ENCODE assay signal across 27 cellular contexts in the genomic region with DNA sequence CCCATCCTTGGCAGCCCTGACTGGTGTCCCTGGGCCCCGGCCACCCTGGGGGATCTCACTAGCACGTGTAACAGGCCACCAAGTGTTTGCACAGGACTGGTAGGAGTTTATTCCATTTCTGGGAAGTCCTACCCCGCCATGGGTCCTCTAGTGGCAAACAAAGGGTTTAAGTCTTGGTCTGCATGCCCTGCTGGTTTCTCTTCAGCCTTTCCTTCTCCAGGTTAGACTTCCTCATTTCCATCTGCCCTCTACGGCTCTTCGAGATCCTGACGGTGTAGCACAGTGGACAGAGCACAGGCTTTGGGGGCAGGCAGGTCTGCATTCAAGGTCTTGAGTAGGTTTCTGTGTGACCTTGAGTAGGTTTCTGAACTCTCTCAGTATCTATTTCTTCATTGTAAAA. TPM values are rescaled to one million over a fixed set of nuclear protein-coding genes. Genes with fewer than 3 reads are reported as not detected.
A peak's percentile ranks its signal among the peaks of the same experiment; 100 is the strongest.
DNase-seq lines count a peak whose midpoint lies in the region; ATAC-seq and TF ChIP-seq lines count a peak whose summit lies in the region.
"Had no signal": no experiment of that assay in that cellular context is flagged by ENCODE, and none has a peak within 500 bp of the region (broad histone marks: within the 10 kb centered on the region; RNA-seq: fewer than 3 reads in every experiment).

No MANE protein-coding gene starts in this region.

- H4K8ac ChIP-seq in H9 (replicated peaks; ENCODE audit: insufficient read length, low read depth, low read length) = no peak overlapping the region

- ATAC-seq in left lobe of liver = no peak
- no peak for ATAC-seq in HG02571 (IDR thresholded peaks at IDR 0.05; ENCODE audit: unreplicated experiment)
- ATAC-seq: activated T-cell treated with anti-CD3 and anti-CD28 coated beads, Interleukin-2, amount 50 U/mL, for 4 hours; left lung; mucosa of descending colon; SK-N-SH treated with all-trans-retinoic acid at 6 μM for 48 hours; stimulated activated naive CD8-positive, alpha-beta T cell treated with anti-CD3 and anti-CD28 coated beads, Interleukin-15, amount 100 ng/mL, for 72 hours; WTC11 had no signal

- H3K27ac Mint-ChIP-seq in H9 (no peak overlapping the region), immature natural killer cell (peak overlapping the region in 5 of 6 donors; percentile 61 to 90 (median 81))
- H3K27ac Mint-ChIP-seq: activated CD4-positive, alpha-beta memory T cell treated with anti-CD3 and anti-CD28 coated beads for 36 hours; stimulated activated naive CD8-positive, alpha-beta T cell treated with anti-CD3 and anti-CD28 coated beads, Interleukin-15, amount 100 ng/mL, for 72 hours; WTC11 had no signal

- H3K4me3 Mint-ChIP-seq in H9 = no peak overlapping the region
- H3K4me3 Mint-ChIP-seq in immature natural killer cell = peak overlapping the region in 4 of 5 donors; percentile 39 to 93 (median 91)
- H3K4me3 Mint-ChIP-seq: activated CD4-positive, alpha-beta memory T cell treated with anti-CD3 and anti-CD28 coated beads for 36 hours; activated naive CD8-positive, alpha-beta T cell; stimulated activated naive CD8-positive, alpha-beta T cell treated with anti-CD3 and anti-CD28 coated beads, Interleukin-15, amount 100 ng/mL, for 72 hours; WTC11 had no signal

- H3K9me3 Mint-ChIP-seq in H9 (no peaks in the 10 kb centered on the region; a peak in 1 of 5 replicates), immature natural killer cell (no peaks in the 10 kb centered on the region)
- H3K9me3 Mint-ChIP-seq: activated CD4-positive, alpha-beta memory T cell treated with anti-CD3 and anti-CD28 coated beads for 36 hours; activated T-cell treated with anti-CD3 and anti-CD28 coated beads, Interleukin-2, amount 50 U/mL, for 4 hours; brain; stimulated activated naive CD8-positive, alpha-beta T cell treated with anti-CD3 and anti-CD28 coated beads, Interleukin-15, amount 100 ng/mL, for 72 hours; WTC11 had no signal

- H3K4me2 ChIP-seq in BLaER1 = peak overlapping the region; percentile 100
- H3K4me2 ChIP-seq in H9 (ENCODE audit: insufficient read depth, insufficient read length, low read length) = no peak overlapping the region

- no peak overlapping the region for H2BK20ac ChIP-seq in H9 (ENCODE audit: low read depth, low read length, poor library complexity, severe bottlenecking)

- H2AFZ ChIP-seq in H9 (ENCODE audit: low read length) = no peak overlapping the region

- no peak overlapping the region for H4K5ac ChIP-seq in H9 (ENCODE audit: insufficient read length, low read depth, low read length)

- no peaks in the 10 kb centered on the region; the same call in 1 of the 2 replicates for H3K27me3 Mint-ChIP-seq in H9 (ENCODE audit: low read depth)
- peaks cover 3 to 11% (median 10%) of the 10 kb centered on the region in 3 donors for H3K27me3 Mint-ChIP-seq in immature natural killer cell (ENCODE audit: low read depth in 3 of 3)
- H3K27me3 Mint-ChIP-seq: activated CD4-positive, alpha-beta memory T cell treated with anti-CD3 and anti-CD28 coated beads for 36 hours; activated naive CD8-positive, alpha-beta T cell; brain; stimulated activated naive CD8-positive, alpha-beta T cell treated with anti-CD3 and anti-CD28 coated beads, Interleukin-15, amount 100 ng/mL, for 72 hours had no signal

- H3K4ac ChIP-seq in H9 (ENCODE audit: low read depth, low read length) = no peak overlapping the region

- H3K18ac ChIP-seq in H9 (ENCODE audit: insufficient read length, low read depth, low read length) = no peak overlapping the region

- H3K79me1 ChIP-seq in H9 (ENCODE audit: insufficient read depth, low read depth, low read length, poor library complexity, severe bottlenecking) = no peaks in the 10 kb centered on the region

- H3K27ac ChIP-seq in BLaER1 (no peak overlapping the region), H9 (ENCODE audit: insufficient read length, low read depth, low read length) (no peak overlapping the region), RWPE1 (peak overlapping the region; percentile 98)
- H3K27ac ChIP-seq: colonic mucosa, epithelial cell of prostate, ovary, Peyer's patch had no signal

- TF ChIP-seq CTCF in H9 (conservative IDR thresholded peaks at IDR 0.05) = no peak
- no peak for TF ChIP-seq CTCF in RWPE1 (conservative IDR thresholded peaks at IDR 0.05; ENCODE audit: low read depth)

- H3K23ac ChIP-seq in H9 (ENCODE audit: insufficient read length, low read depth, low read length) = no peak overlapping the region

- no peak overlapping the region for H2BK12ac ChIP-seq in H9 (ENCODE audit: insufficient read length, low read depth, low read length)

- H3K36me3 Mint-ChIP-seq in H9 (ENCODE audit: insufficient read depth in 1 of 3, low read depth in 3 of 3) (peaks cover 0 to 11% (median 0%) of the 10 kb centered on the region in 3 experiments; a peak in 4 of 7 replicates), immature natural killer cell (no peaks in the 10 kb centered on the region)
- H3K36me3 Mint-ChIP-seq: activated CD4-positive, alpha-beta memory T cell treated with anti-CD3 and anti-CD28 coated beads for 36 hours; activated naive CD8-positive, alpha-beta T cell; brain; WTC11 had no signal

- H2AK5ac ChIP-seq in H9 (ENCODE audit: insufficient read length, low read length) = no peak overlapping the region

- H3K4me3 ChIP-seq in BLaER1 = no peak overlapping the region
- H3K4me3 ChIP-seq: colonic mucosa, mucosa of descending colon, ovary, Peyer's patch had no signal

- H3K23me2 ChIP-seq in H9 (ENCODE audit: insufficient read length, low read depth, low read length, poor library complexity, severe bottlenecking) = peaks cover 6% of the 10 kb centered on the region

- H2BK120ac ChIP-seq in H9 (ENCODE audit: low read depth, low read length, poor library complexity, severe bottlenecking) = no peak overlapping the region

- no peak overlapping the region for H4K91ac ChIP-seq in H9 (ENCODE audit: insufficient read length, low read depth, low read length)

- H3K4me1 Mint-ChIP-seq in H9 (peaks cover 30 to 37% of the 10 kb centered on the region in 2 experiments), immature natural killer cell (peaks cover 74 to 84% of the 10 kb centered on the region in 2 donors)

- no peaks in the 10 kb centered on the region for H3K79me2 ChIP-seq in H9 (ENCODE audit: insufficient read depth, low read length)

- H4K20me1 ChIP-seq in BLaER1 = peaks cover 62% of the 10 kb centered on the region
- H4K20me1 ChIP-seq in H9 (ENCODE audit: control insufficient read depth, insufficient read depth, insufficient read length) = no peaks in the 10 kb centered on the region

- H2BK15ac ChIP-seq in H9 (ENCODE audit: low read depth, low read length) = no peak overlapping the region

- H3K14ac ChIP-seq in H9 (ENCODE audit: insufficient read depth, low read length) = no peak overlapping the region

- no peaks in the 10 kb centered on the region for H3K36me3 ChIP-seq in BLaER1
- H3K36me3 ChIP-seq: colonic mucosa, ovary, Peyer's patch had no signal

- DNase-seq in H9 = no peak
- no peak for DNase-seq in RWPE1 (ENCODE audit: low spot score)
- no peak for DNase-seq in immature natural killer cell
- DNase-seq in HEK293T (ENCODE audit: extremely low spot score) = no peak
- no peak for DNase-seq in left lobe of liver (ENCODE audit: low spot score)
- DNase-seq in NCI-H128 (lab: John Stamatoyannopoulos, UW; ENCODE audit: unreplicated experiment) = no peak
- DNase-seq: ACHN; activated CD4-positive, alpha-beta memory T cell treated with anti-CD3 and anti-CD28 coated beads for 36 hours; activated T-cell treated with anti-CD3 and anti-CD28 coated beads, Interleukin-2, amount 50 U/mL, for 4 hours; colonic mucosa; H7; left lung; mucosa of descending colon; NCI-H1417; NCI-H2171 treated with DMSO at 0.1 percent for 48 hours; NCI-H748 treated with DMSO at 0.1 percent for 48 hours; ovary; Peyer's patch; stimulated activated naive CD8-positive, alpha-beta T cell treated with anti-CD3 and anti-CD28 coated beads, Interleukin-15, amount 100 ng/mL, for 72 hours had no signal

- WGBS in H9 (ENCODE audit: extremely low coverage, insufficient read length, low lambda C conversion rate) = no CpG with 5 or more reads among the region's 6 CpGs

- H2BK5ac ChIP-seq in H9 (ENCODE audit: insufficient read length, low read length) = no peak overlapping the region

- H3K56ac ChIP-seq in H9 (ENCODE audit: insufficient read length, low read depth, low read length) = peak overlapping the region; percentile 66

- H3T11ph ChIP-seq in H9 (ENCODE audit: low read length) = no peak overlapping the region

- POLR2A ChIA-PET in RWPE1 (lab: Yijun Ruan, JAX; ENCODE audit: low non-redundant PET) (no interaction called here), HEK293T (lab: Yijun Ruan, JAX) (no interaction called here)

- H3K9me3 ChIP-seq in BLaER1 (no peaks in the 10 kb centered on the region), H9 (ENCODE audit: control insufficient read depth, low read depth, low read length) (no peaks in the 10 kb centered on the region)
- H3K9me3 ChIP-seq: colonic mucosa, left lung, mucosa of descending colon, ovary, Peyer's patch had no signal

- H3K9ac ChIP-seq in BLaER1 (no peak overlapping the region), H9 (ENCODE audit: extremely low read depth, insufficient read length, low read length) (no peak overlapping the region)

- CTCF ChIA-PET in RWPE1 (lab: Yijun Ruan, JAX) = no interaction called here
- CTCF ChIA-PET in HEK293T (lab: Yijun Ruan, JAX) = no interaction called here

- H3K4me1 ChIP-seq in BLaER1 (peaks cover 74% of the 10 kb centered on the region), H9 (ENCODE audit: insufficient read depth, low read length) (peaks cover 4% of the 10 kb centered on the region; the same call in 1 of the 2 replicates)
- H3K4me1 ChIP-seq: colonic mucosa had no signal

- H3K27me3 ChIP-seq in BLaER1 = peaks cover 4% of the 10 kb centered on the region; the same call in 1 of the 2 replicates
- no peaks in the 10 kb centered on the region for H3K27me3 ChIP-seq in H9 (ENCODE audit: insufficient read depth, low read length)
- H3K27me3 ChIP-seq: colonic mucosa, left lung, ovary, Peyer's patch had no signal

TF ChIP-seq in HEK293T, 16 proteins besides CTCF, POLR2A, EP300 and RAD21:
- no peak for TF ChIP-seq HDGF (IDR thresholded peaks at IDR 0.05; ENCODE audit: borderline replicate concordance)

RNA-seq across cellular contexts. Expression of a gene that starts 2.8 kb away (rescaled TPM):
- 58.8 and 60.9 TPM in 2 replicates for total RNA-seq in H9 (2021)
- 100 to 1,000 TPM; 319 to 591 (median 324) TPM for polyA plus RNA-seq in immature natural killer cell
- total RNA-seq in left lobe of liver = 9.0 TPM

RNA-seq across cellular contexts. Expression of a gene that starts 23.2 kb away (rescaled TPM):
- total RNA-seq in H9 (2021) (0.39 TPM in 1 of 2 replicates, not detected in the other), left lobe of liver (not detected)
- 1 to 10 TPM in 1 of 3 donors, not detected in 2; 3.0 TPM for polyA plus RNA-seq in immature natural killer cell
- total RNA-seq: activated CD4-positive, alpha-beta memory T cell treated with anti-CD3 and anti-CD28 coated beads for 36 hours; activated T-cell treated with anti-CD3 and anti-CD28 coated beads, Interleukin-2, amount 50 U/mL, for 4 hours; colonic mucosa; frontal cortex; Peyer's patch had no signal

RNA-seq across cellular contexts. Expression of a gene that starts 47.3 kb away (rescaled TPM):
- total RNA-seq in H9 (2021) = 20.1 and 20.5 TPM in 2 replicates
- under 1 TPM; 0.29 to 0.94 (median 0.58) TPM for polyA plus RNA-seq in immature natural killer cell
- total RNA-seq in left lobe of liver = not detected
- total RNA-seq: Peyer's patch had no signal

RNA-seq across cellular contexts. Expression of a gene that starts 57.8 kb away (rescaled TPM):
- total RNA-seq in H9 (2021) (283 and 289 TPM in 2 replicates), left lobe of liver (28.3 TPM)
- 100 to 1,000 TPM; 103 to 182 (median 163) TPM for polyA plus RNA-seq in immature natural killer cell

Comparison
In these comparisons a context has a peak if more than half of its experiments do, and no peak if none do; other contexts are left out.
1. H3K27ac Mint-ChIP-seq: peak in immature natural killer cell (5 of 6); none in H9 (0 of 3).
2. H3K4me3 Mint-ChIP-seq: peak in immature natural killer cell (4 of 5); none in H9 (0 of 2).
3. RNA of a gene that starts 47.3 kb away (total RNA-seq): 20.1 to 20.5 TPM in H9; not detected in left lobe of liver (single experiment); every median in the first group is over 10 times any median in the second.